ENCODE assay signal across 38 cellular contexts in the genomic region with DNA sequence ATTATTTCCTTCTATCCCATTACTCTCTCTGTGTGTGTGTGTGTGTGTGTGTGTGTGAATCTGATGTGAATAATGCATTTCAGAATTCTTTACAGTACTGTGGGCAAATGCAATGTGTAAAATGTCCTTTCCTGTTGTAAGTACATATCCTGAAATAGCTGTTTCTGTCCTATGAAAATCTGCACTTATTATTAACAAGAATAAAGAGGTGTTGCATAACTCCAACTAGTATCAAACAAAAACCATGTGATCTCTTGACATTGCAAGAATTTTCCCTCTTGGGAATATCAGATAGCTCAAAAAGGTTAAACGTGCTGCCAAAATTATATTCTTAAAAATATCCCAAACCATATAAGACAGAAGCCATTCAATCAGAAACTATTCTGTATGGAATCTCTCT. TPM values are rescaled to one million over a fixed set of nuclear protein-coding genes. Genes with fewer than 3 reads are reported as not detected.
"Had no signal": no experiment of that assay in that cellular context is flagged by ENCODE, and none has a peak within 500 bp of the region (broad histone marks: within the 10 kb centered on the region; RNA-seq: fewer than 3 reads in every experiment).

No MANE protein-coding gene starts in this region.

- H3K36me3 Mint-ChIP-seq: activated CD4-positive, alpha-beta memory T cell treated with anti-CD3 and anti-CD28 coated beads for 36 hours; activated naive CD4-positive, alpha-beta T cell treated with anti-CD3 and anti-CD28 coated beads, Interleukin-2, amount 50 U/mL, for 72 hours; activated naive CD8-positive, alpha-beta T cell treated with anti-CD3 and anti-CD28 coated beads for 36 hours had no signal

- H3K4me1 Mint-ChIP-seq: activated B cell treated with CpG ODN at 0.5 μM for 24 hours; activated CD4-positive, alpha-beta T cell treated with anti-CD3 and anti-CD28 coated beads, Interleukin-2, amount 10 ng/mL, durations not matched to agents 24 days and 14 days; activated naive CD8-positive, alpha-beta T cell treated with anti-CD3 and anti-CD28 coated beads for 36 hours; activated T-helper 17 cell treated with anti-CD3 and anti-CD28 coated beads, Interleukin-2, amount 50 U/mL, for 72 hours had no signal

- H3K36me3 ChIP-seq: adrenal gland, brain microvascular endothelial cell, breast epithelium had no signal

- H3K27ac Mint-ChIP-seq: activated B cell treated with CpG ODN at 0.5 μM for 24 hours; activated CD4-positive, alpha-beta memory T cell treated with anti-CD3 and anti-CD28 coated beads for 36 hours; activated CD4-positive, alpha-beta T cell treated with anti-CD3 and anti-CD28 coated beads, Interleukin-2, amount 10 ng/mL, durations not matched to agents 24 days and 14 days; activated CD8-positive, alpha-beta T cell treated with anti-CD3 and anti-CD28 coated beads for 36 hours; activated naive CD4-positive, alpha-beta T cell treated with anti-CD3 and anti-CD28 coated beads for 36 hours; activated naive CD4-positive, alpha-beta T cell treated with anti-CD3 and anti-CD28 coated beads, Interleukin-2, amount 50 U/mL, for 72 hours; activated naive CD8-positive, alpha-beta T cell treated with anti-CD3 and anti-CD28 coated beads for 36 hours; activated T-cell treated with anti-CD3 and anti-CD28 coated beads, Interleukin-2, amount 50 U/mL, for 72 hours; activated T-helper 1 cell treated with anti-CD3 and anti-CD28 coated beads, Interleukin-12 subunit alpha, Interleukin-12 subunit beta, Interleukin-2, Interleukin-4 antibody, amounts not matched to agents 30 ng/mL and 10 ng/mL and 1 ng/mL, durations not matched to agents 14 hours and 24 hours and 36 hours; activated T-helper 17 cell treated with anti-CD3 and anti-CD28 coated beads, Interleukin-2, amount 50 U/mL, for 72 hours; T-helper 1 cell treated with Interleukin-12 subunit alpha and Interleukin-12 subunit beta and Interleukin-4 antibody, amounts not matched to agents 30 μg/mL and 1 μg/mL, for 36 hours; T-helper 2 cell treated with Interferon-gamma antibody and Interleukin-4, amounts not matched to agents 5 μg/mL and 100 μg/mL, for 36 hours had no signal

- H3K9me3 Mint-ChIP-seq: activated B cell treated with CpG ODN at 0.5 μM for 24 hours; activated CD4-positive, alpha-beta memory T cell treated with anti-CD3 and anti-CD28 coated beads for 36 hours; activated CD4-positive, alpha-beta T cell treated with anti-CD3 and anti-CD28 coated beads, Interleukin-2, amount 10 ng/mL, durations not matched to agents 24 days and 14 days; activated CD8-positive, alpha-beta T cell treated with anti-CD3 and anti-CD28 coated beads for 36 hours; activated naive CD4-positive, alpha-beta T cell treated with anti-CD3 and anti-CD28 coated beads for 36 hours; activated naive CD8-positive, alpha-beta T cell treated with anti-CD3 and anti-CD28 coated beads for 36 hours; activated T-cell treated with anti-CD3 and anti-CD28 coated beads, Interleukin-2, amount 50 U/mL, for 4 hours; activated T-helper 1 cell treated with anti-CD3 and anti-CD28 coated beads, Interleukin-12 subunit alpha, Interleukin-12 subunit beta, Interleukin-2, Interleukin-4 antibody, amounts not matched to agents 30 ng/mL and 10 ng/mL and 1 ng/mL, durations not matched to agents 14 hours and 24 hours and 36 hours; activated T-helper 17 cell treated with anti-CD3 and anti-CD28 coated beads, Interleukin-2, amount 50 U/mL, for 72 hours; T-helper 1 cell treated with Interleukin-12 subunit alpha and Interleukin-12 subunit beta and Interleukin-4 antibody, amounts not matched to agents 30 μg/mL and 1 μg/mL, for 36 hours; T-helper 2 cell treated with Interferon-gamma antibody and Interleukin-4, amounts not matched to agents 5 μg/mL and 100 μg/mL, for 36 hours had no signal

- H3K9me3 ChIP-seq: adrenal gland, body of pancreas, breast epithelium had no signal

- H3K4me3 ChIP-seq: adrenal gland, body of pancreas, breast epithelium had no signal

- H3K27ac ChIP-seq: adrenal gland, body of pancreas, brain microvascular endothelial cell, breast epithelium, VCaP had no signal

- H3K27me3 ChIP-seq: adrenal gland, body of pancreas, brain microvascular endothelial cell, breast epithelium had no signal

- H3K4me3 Mint-ChIP-seq: activated B cell treated with CpG ODN at 0.5 μM for 24 hours; activated CD4-positive, alpha-beta memory T cell treated with anti-CD3 and anti-CD28 coated beads for 36 hours; activated CD4-positive, alpha-beta T cell treated with anti-CD3 and anti-CD28 coated beads, Interleukin-2, amount 10 ng/mL, durations not matched to agents 24 days and 14 days; activated CD8-positive, alpha-beta T cell treated with anti-CD3 and anti-CD28 coated beads for 36 hours; activated naive CD4-positive, alpha-beta T cell treated with anti-CD3 and anti-CD28 coated beads for 36 hours; activated naive CD8-positive, alpha-beta T cell treated with anti-CD3 and anti-CD28 coated beads for 36 hours; activated T-cell treated with anti-CD3 and anti-CD28 coated beads, Interleukin-2, amount 50 U/mL, for 4 hours; activated T-cell treated with anti-CD3 and anti-CD28 coated beads, Interleukin-2, amount 50 U/mL, for 72 hours; activated T-helper 1 cell treated with anti-CD3 and anti-CD28 coated beads, Interleukin-12 subunit alpha, Interleukin-12 subunit beta, Interleukin-2, Interleukin-4 antibody, amounts not matched to agents 30 ng/mL and 10 ng/mL and 1 ng/mL, durations not matched to agents 14 hours and 24 hours and 36 hours; activated T-helper 17 cell treated with anti-CD3 and anti-CD28 coated beads, Interleukin-2, amount 50 U/mL, for 72 hours; T-helper 1 cell treated with Interleukin-12 subunit alpha and Interleukin-12 subunit beta and Interleukin-4 antibody, amounts not matched to agents 30 μg/mL and 1 μg/mL, for 36 hours; T-helper 2 cell treated with Interferon-gamma antibody and Interleukin-4, amounts not matched to agents 5 μg/mL and 100 μg/mL, for 36 hours had no signal

- DNase-seq: activated B cell treated with CpG ODN at 0.5 μM for 24 hours; activated CD4-positive, alpha-beta memory T cell treated with anti-CD3 and anti-CD28 coated beads for 36 hours; activated CD4-positive, alpha-beta T cell treated with anti-CD3 and anti-CD28 coated beads for 4 hours; activated CD4-positive, alpha-beta T cell treated with anti-CD3 and anti-CD28 coated beads, Interleukin-2, amount 10 ng/mL, durations not matched to agents 24 days and 14 days; activated CD4-positive, alpha-beta T cell treated with anti-CD3 and anti-CD28 coated beads, Interleukin-2, amount 50 U/mL, for 1 hour; activated CD4-positive, alpha-beta T cell treated with anti-CD3 and anti-CD28 coated beads, Interleukin-2, amount 50 U/mL, for 4 hours; activated CD4-positive, CD25-positive, alpha-beta regulatory T cell treated with anti-CD3 and anti-CD28 coated beads, Interleukin-2, amount 50 U/mL, for 72 hours; activated CD8-positive, alpha-beta memory T cell treated with anti-CD3 and anti-CD28 coated beads, Interleukin-2, amount 50 U/mL, for 4 hours; activated CD8-positive, alpha-beta T cell treated with anti-CD3 and anti-CD28 coated beads for 36 hours; activated effector memory CD4-positive, alpha-beta T cell treated with anti-CD3 and anti-CD28 coated beads, Interleukin-2, amount 50 U/mL, for 16 hours; activated gamma-delta T cell treated with Interleukin-2 at 50 U/mL for 16 hours; activated naive CD4-positive, alpha-beta T cell; activated naive CD4-positive, alpha-beta T cell treated with anti-CD3 and anti-CD28 coated beads for 36 hours; activated naive CD4-positive, alpha-beta T cell treated with anti-CD3 and anti-CD28 coated beads, Interleukin-2, amount 50 U/mL, for 16 hours; activated naive CD8-positive, alpha-beta T cell treated with anti-CD3 and anti-CD28 coated beads for 36 hours; activated T-cell treated with anti-CD3 and anti-CD28 coated beads for 4 hours; activated T-cell treated with anti-CD3 and anti-CD28 coated beads, Interleukin-2, amount 50 U/mL, for 1 hour; activated T-cell treated with anti-CD3 and anti-CD28 coated beads, Interleukin-2, amount 50 U/mL, for 4 hours; activated T-cell treated with anti-CD3 and anti-CD28 coated beads, Interleukin-2, amount 50 U/mL, for 72 hours; adrenal gland; amniotic stem cell; aorta; body of pancreas; brain microvascular endothelial cell; central memory CD4-positive, alpha-beta T cell; T-helper 1 cell; T-helper 2 cell; T-helper 9 cell had no signal

- ATAC-seq: activated CD8-positive, alpha-beta T cell treated with anti-CD3 and anti-CD28 coated beads for 36 hours; activated naive CD4-positive, alpha-beta T cell treated with anti-CD3 and anti-CD28 coated beads, Interleukin-2, amount 50 U/mL, for 72 hours; activated T-cell treated with anti-CD3 and anti-CD28 coated beads, Interleukin-2, amount 50 U/mL, for 4 hours; activated T-cell treated with anti-CD3 and anti-CD28 coated beads, Interleukin-2, amount 50 U/mL, for 72 hours; activated T-helper 17 cell treated with anti-CD3 and anti-CD28 coated beads, Interleukin-2, amount 50 U/mL, for 72 hours; body of pancreas had no signal

- H3K27me3 Mint-ChIP-seq: activated CD4-positive, alpha-beta memory T cell treated with anti-CD3 and anti-CD28 coated beads for 36 hours; activated CD4-positive, alpha-beta T cell treated with anti-CD3 and anti-CD28 coated beads, Interleukin-2, amount 10 ng/mL, durations not matched to agents 24 days and 14 days; activated CD8-positive, alpha-beta T cell treated with anti-CD3 and anti-CD28 coated beads for 36 hours; activated naive CD8-positive, alpha-beta T cell treated with anti-CD3 and anti-CD28 coated beads for 36 hours; activated T-helper 17 cell treated with anti-CD3 and anti-CD28 coated beads, Interleukin-2, amount 50 U/mL, for 72 hours had no signal

- H3K4me1 ChIP-seq: adrenal gland, body of pancreas, breast epithelium had no signal

RNA-seq across cellular contexts. Expression of gene LGSN, which starts 52.0 kb away (rescaled TPM):
- total RNA-seq: activated CD4-positive, alpha-beta T cell treated with anti-CD3 and anti-CD28 coated beads, Interleukin-2, amount 10 ng/mL, durations not matched to agents 24 days and 14 days; activated CD8-positive, alpha-beta memory T cell treated with anti-CD3 and anti-CD28 coated beads for 36 hours; activated CD8-positive, alpha-beta T cell treated with anti-CD3 and anti-CD28 coated beads for 36 hours; activated naive CD4-positive, alpha-beta T cell treated with anti-CD3 and anti-CD28 coated beads for 36 hours; activated naive CD4-positive, alpha-beta T cell treated with anti-CD3 and anti-CD28 coated beads, Interleukin-2, amount 50 U/mL, for 72 hours; activated naive CD8-positive, alpha-beta T cell treated with anti-CD3 and anti-CD28 coated beads for 36 hours; activated T-cell treated with anti-CD3 and anti-CD28 coated beads, Interleukin-2, amount 50 U/mL, for 4 hours; activated T-helper 1 cell treated with anti-CD3 and anti-CD28 coated beads, Interleukin-12 subunit alpha, Interleukin-12 subunit beta, Interleukin-2, Interleukin-4 antibody, amounts not matched to agents 30 ng/mL and 10 ng/mL and 1 ng/mL, durations not matched to agents 14 hours and 24 hours and 36 hours; aorta; breast epithelium; cardiac septum; cerebellum had no signal

RNA-seq across cellular contexts. Expression of gene FKBP1C, which starts 56.6 kb away (rescaled TPM):
- total RNA-seq: activated B cell treated with CpG ODN at 0.5 μM for 24 hours; activated naive CD4-positive, alpha-beta T cell treated with anti-CD3 and anti-CD28 coated beads, Interleukin-2, amount 50 U/mL, for 72 hours; body of pancreas had no signal
